In genomic region chr22:46093796-46094195, GRCh38 we compare ENCODE assay signal across 1 cellular context.
TF ChIP-seq lines count a peak whose summit lies in the region.

No MANE protein-coding gene starts in this region.

TF ChIP-seq in H1, 55 proteins besides CTCF, POLR2A, EP300 and RAD21:
- TF ChIP-seq BCL11A (IDR thresholded peaks at IDR 0.05; ENCODE audit: low read depth in 2 of 2, low read length in 2 of 2) = no peak
- no peak for TF ChIP-seq TBP (IDR thresholded peaks at IDR 0.05; ENCODE audit: low read depth, low read length)
- TF ChIP-seq CHD1 (IDR thresholded peaks at IDR 0.05; ENCODE audit: low read depth, low read length) = no peak
- TF ChIP-seq SIX5 (IDR thresholded peaks at IDR 0.05; ENCODE audit: low read depth, low read length) = no peak
- no peak for TF ChIP-seq MAFK (IDR thresholded peaks at IDR 0.05; ENCODE audit: low read depth, low read length)
- no peak for TF ChIP-seq CBX5 (IDR thresholded peaks at IDR 0.05; ENCODE audit: low read depth, low read length)
- TF ChIP-seq, protein P1, sequence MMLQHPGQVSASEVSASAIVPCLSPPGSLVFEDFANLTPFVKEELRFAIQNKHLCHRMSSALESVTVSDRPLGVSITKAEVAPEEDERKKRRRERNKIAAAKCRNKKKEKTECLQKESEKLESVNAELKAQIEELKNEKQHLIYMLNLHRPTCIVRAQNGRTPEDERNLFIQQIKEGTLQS (IDR thresholded peaks at IDR 0.05; ENCODE audit: insufficient read depth, low read depth, low read length) = no peak
